1 cellular context compared by ENCODE assay signal in the genomic region with DNA sequence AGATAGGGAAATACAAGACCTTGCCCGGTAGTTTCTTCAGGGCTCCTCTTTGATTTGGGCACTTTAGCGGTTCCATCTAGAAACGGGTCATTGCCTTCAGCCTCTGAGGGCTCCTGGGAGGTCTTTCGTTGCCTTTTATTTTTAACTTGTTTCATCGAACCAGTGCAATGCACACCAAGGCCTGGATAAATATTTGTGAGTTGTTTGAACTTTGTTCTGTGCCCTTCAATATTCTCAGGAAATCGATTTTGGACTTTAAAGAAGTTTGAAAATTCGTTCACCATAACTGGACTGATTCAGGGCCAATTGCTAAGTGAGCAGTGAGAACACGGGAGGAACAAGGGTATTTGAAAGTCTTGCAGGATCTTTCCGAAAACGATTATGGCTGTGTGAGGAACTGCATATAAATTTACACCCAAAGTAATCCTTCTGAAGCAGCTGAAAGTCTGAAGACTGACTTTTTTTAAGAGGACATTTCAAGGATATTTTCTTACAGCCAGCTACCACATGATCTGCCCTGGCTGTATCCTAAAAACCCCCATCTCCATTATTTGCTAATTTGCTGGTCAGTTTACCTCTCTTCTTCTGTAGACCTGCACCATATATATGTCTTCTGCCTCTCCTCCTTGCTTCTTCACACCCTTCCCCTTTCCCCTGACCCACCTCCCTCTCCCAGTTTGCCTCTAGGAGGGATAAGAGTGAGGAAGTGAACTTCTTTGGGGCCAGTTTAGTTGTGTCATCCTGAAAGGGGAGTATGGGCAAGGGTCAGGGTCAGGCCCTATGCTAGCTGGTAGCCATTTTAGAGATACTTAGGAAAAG.
TF ChIP-seq lines count a peak whose summit lies in the region.

No MANE protein-coding gene starts in this region.

TF ChIP-seq in HepG2, 621 proteins besides CTCF, POLR2A, EP300 and RAD21 (continued from another document and continues in another):
- TF ChIP-seq TFDP2 (CRISPR knock-in tag; IDR thresholded peaks at IDR 0.05), result no peak
- TF ChIP-seq, protein P1, sequence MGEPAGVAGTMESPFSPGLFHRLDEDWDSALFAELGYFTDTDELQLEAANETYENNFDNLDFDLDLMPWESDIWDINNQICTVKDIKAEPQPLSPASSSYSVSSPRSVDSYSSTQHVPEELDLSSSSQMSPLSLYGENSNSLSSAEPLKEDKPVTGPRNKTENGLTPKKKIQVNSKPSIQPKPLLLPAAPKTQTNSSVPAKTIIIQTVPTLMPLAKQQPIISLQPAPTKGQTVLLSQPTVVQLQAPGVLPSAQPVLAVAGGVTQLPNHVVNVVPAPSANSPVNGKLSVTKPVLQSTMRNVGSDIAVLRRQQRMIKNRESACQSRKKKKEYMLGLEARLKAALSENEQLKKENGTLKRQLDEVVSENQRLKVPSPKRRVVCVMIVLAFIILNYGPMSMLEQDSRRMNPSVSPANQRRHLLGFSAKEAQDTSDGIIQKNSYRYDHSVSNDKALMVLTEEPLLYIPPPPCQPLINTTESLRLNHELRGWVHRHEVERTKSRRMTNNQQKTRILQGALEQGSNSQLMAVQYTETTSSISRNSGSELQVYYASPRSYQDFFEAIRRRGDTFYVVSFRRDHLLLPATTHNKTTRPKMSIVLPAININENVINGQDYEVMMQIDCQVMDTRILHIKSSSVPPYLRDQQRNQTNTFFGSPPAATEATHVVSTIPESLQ (CRISPR knock-in tag; conservative IDR thresholded peaks at IDR 0.05), result no peak
- no peak for TF ChIP-seq ZMAT5 (CRISPR knock-in tag; IDR thresholded peaks at IDR 0.05; ENCODE audit: borderline replicate concordance, low read depth)
- TF ChIP-seq, protein P2, sequence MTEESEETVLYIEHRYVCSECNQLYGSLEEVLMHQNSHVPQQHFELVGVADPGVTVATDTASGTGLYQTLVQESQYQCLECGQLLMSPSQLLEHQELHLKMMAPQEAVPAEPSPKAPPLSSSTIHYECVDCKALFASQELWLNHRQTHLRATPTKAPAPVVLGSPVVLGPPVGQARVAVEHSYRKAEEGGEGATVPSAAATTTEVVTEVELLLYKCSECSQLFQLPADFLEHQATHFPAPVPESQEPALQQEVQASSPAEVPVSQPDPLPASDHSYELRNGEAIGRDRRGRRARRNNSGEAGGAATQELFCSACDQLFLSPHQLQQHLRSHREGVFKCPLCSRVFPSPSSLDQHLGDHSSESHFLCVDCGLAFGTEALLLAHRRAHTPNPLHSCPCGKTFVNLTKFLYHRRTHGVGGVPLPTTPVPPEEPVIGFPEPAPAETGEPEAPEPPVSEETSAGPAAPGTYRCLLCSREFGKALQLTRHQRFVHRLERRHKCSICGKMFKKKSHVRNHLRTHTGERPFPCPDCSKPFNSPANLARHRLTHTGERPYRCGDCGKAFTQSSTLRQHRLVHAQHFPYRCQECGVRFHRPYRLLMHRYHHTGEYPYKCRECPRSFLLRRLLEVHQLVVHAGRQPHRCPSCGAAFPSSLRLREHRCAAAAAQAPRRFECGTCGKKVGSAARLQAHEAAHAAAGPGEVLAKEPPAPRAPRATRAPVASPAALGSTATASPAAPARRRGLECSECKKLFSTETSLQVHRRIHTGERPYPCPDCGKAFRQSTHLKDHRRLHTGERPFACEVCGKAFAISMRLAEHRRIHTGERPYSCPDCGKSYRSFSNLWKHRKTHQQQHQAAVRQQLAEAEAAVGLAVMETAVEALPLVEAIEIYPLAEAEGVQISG (CRISPR knock-in tag; IDR thresholded peaks at IDR 0.05), result no peak
- TF ChIP-seq RFX5 (IDR thresholded peaks at IDR 0.05; ENCODE audit: low read depth, low read length), result no peak
- peak; percentile 67; the same call in 1 of the 2 replicates for TF ChIP-seq ZSCAN9 (CRISPR knock-in tag; IDR thresholded peaks at IDR 0.05; ENCODE audit: borderline replicate concordance)
- TF ChIP-seq ZNF543 (CRISPR knock-in tag; IDR thresholded peaks at IDR 0.05), result 0 out of 2 replicates have a peak, but pooled peaks have one; percentile 18
- no peak for TF ChIP-seq PHF20 (CRISPR knock-in tag; IDR thresholded peaks at IDR 0.05)
- TF ChIP-seq CC2D1A (CRISPR knock-in tag; IDR thresholded peaks at IDR 0.05), result no peak
- peak; percentile 45 for TF ChIP-seq ZNF18 (CRISPR knock-in tag; IDR thresholded peaks at IDR 0.05; ENCODE audit: insufficient replicate concordance)
- TF ChIP-seq ZNF619 (CRISPR knock-in tag; IDR thresholded peaks at IDR 0.05), result no peak
- TF ChIP-seq ZNF644 (CRISPR knock-in tag; IDR thresholded peaks at IDR 0.05; ENCODE audit: low read depth), result no peak; the same call in 1 of the 2 replicates
- TF ChIP-seq RELA (CRISPR knock-in tag; IDR thresholded peaks at IDR 0.05), result no peak
- no peak for TF ChIP-seq JDP2 (CRISPR knock-in tag; IDR thresholded peaks at IDR 0.05; ENCODE audit: borderline replicate concordance)
- no peak for TF ChIP-seq KLF13 (CRISPR knock-in tag; IDR thresholded peaks at IDR 0.05)
- no peak; the same call in 1 of the 2 replicates for TF ChIP-seq ZSCAN29 (CRISPR knock-in tag; conservative IDR thresholded peaks at IDR 0.05)
- TF ChIP-seq POLR2AphosphoS5 (IDR thresholded peaks at IDR 0.05; ENCODE audit: low read depth, low read length), result no peak
- peak; percentile 21; the same call in 1 of the 2 replicates for TF ChIP-seq KMT2A (CRISPR knock-in tag; IDR thresholded peaks at IDR 0.05)
- no peak for TF ChIP-seq KDM1A (CRISPR knock-in tag; IDR thresholded peaks at IDR 0.05)
- TF ChIP-seq, protein P3, sequence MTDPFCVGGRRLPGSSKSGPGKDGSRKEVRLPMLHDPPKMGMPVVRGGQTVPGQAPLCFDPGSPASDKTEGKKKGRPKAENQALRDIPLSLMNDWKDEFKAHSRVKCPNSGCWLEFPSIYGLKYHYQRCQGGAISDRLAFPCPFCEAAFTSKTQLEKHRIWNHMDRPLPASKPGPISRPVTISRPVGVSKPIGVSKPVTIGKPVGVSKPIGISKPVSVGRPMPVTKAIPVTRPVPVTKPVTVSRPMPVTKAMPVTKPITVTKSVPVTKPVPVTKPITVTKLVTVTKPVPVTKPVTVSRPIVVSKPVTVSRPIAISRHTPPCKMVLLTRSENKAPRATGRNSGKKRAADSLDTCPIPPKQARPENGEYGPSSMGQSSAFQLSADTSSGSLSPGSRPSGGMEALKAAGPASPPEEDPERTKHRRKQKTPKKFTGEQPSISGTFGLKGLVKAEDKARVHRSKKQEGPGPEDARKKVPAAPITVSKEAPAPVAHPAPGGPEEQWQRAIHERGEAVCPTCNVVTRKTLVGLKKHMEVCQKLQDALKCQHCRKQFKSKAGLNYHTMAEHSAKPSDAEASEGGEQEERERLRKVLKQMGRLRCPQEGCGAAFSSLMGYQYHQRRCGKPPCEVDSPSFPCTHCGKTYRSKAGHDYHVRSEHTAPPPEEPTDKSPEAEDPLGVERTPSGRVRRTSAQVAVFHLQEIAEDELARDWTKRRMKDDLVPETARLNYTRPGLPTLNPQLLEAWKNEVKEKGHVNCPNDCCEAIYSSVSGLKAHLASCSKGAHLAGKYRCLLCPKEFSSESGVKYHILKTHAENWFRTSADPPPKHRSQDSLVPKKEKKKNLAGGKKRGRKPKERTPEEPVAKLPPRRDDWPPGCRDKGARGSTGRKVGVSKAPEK (CRISPR knock-in tag; IDR thresholded peaks at IDR 0.05; ENCODE audit: borderline replicate concordance), result 0 out of 2 replicates have a peak, but pooled peaks have one; percentile 28
- peak; percentile 51; the same call in 1 of the 2 replicates for TF ChIP-seq MEF2D (CRISPR knock-in tag; IDR thresholded peaks at IDR 0.05)
- TF ChIP-seq, protein P4, sequence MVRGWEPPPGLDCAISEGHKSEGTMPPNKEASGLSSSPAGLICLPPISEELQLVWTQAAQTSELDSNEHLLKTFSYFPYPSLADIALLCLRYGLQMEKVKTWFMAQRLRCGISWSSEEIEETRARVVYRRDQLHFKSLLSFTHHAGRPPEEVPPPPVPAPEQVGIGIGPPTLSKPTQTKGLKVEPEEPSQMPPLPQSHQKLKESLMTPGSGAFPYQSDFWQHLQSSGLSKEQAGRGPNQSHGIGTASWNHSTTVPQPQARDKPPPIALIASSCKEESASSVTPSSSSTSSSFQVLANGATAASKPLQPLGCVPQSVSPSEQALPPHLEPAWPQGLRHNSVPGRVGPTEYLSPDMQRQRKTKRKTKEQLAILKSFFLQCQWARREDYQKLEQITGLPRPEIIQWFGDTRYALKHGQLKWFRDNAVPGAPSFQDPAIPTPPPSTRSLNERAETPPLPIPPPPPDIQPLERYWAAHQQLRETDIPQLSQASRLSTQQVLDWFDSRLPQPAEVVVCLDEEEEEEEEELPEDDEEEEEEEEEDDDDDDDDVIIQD (CRISPR knock-in tag; IDR thresholded peaks at IDR 0.05; ENCODE audit: low read depth), result peak; percentile 42; the same call in 1 of the 2 replicates
- TF ChIP-seq HCFC1 (IDR thresholded peaks at IDR 0.05; ENCODE audit: low read depth, low read length), result no peak
- TF ChIP-seq, protein P5, sequence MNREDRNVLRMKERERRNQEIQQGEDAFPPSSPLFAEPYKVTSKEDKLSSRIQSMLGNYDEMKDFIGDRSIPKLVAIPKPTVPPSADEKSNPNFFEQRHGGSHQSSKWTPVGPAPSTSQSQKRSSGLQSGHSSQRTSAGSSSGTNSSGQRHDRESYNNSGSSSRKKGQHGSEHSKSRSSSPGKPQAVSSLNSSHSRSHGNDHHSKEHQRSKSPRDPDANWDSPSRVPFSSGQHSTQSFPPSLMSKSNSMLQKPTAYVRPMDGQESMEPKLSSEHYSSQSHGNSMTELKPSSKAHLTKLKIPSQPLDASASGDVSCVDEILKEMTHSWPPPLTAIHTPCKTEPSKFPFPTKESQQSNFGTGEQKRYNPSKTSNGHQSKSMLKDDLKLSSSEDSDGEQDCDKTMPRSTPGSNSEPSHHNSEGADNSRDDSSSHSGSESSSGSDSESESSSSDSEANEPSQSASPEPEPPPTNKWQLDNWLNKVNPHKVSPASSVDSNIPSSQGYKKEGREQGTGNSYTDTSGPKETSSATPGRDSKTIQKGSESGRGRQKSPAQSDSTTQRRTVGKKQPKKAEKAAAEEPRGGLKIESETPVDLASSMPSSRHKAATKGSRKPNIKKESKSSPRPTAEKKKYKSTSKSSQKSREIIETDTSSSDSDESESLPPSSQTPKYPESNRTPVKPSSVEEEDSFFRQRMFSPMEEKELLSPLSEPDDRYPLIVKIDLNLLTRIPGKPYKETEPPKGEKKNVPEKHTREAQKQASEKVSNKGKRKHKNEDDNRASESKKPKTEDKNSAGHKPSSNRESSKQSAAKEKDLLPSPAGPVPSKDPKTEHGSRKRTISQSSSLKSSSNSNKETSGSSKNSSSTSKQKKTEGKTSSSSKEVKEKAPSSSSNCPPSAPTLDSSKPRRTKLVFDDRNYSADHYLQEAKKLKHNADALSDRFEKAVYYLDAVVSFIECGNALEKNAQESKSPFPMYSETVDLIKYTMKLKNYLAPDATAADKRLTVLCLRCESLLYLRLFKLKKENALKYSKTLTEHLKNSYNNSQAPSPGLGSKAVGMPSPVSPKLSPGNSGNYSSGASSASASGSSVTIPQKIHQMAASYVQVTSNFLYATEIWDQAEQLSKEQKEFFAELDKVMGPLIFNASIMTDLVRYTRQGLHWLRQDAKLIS (CRISPR knock-in tag; IDR thresholded peaks at IDR 0.05), result no peak
- peak; percentile 51; the same call in 1 of the 2 replicates for TF ChIP-seq THRA (CRISPR knock-in tag; IDR thresholded peaks at IDR 0.05; ENCODE audit: borderline replicate concordance)
- peak; percentile 48; the same call in 1 of the 2 replicates for TF ChIP-seq POGZ (CRISPR knock-in tag; IDR thresholded peaks at IDR 0.05)
- TF ChIP-seq, protein P6, sequence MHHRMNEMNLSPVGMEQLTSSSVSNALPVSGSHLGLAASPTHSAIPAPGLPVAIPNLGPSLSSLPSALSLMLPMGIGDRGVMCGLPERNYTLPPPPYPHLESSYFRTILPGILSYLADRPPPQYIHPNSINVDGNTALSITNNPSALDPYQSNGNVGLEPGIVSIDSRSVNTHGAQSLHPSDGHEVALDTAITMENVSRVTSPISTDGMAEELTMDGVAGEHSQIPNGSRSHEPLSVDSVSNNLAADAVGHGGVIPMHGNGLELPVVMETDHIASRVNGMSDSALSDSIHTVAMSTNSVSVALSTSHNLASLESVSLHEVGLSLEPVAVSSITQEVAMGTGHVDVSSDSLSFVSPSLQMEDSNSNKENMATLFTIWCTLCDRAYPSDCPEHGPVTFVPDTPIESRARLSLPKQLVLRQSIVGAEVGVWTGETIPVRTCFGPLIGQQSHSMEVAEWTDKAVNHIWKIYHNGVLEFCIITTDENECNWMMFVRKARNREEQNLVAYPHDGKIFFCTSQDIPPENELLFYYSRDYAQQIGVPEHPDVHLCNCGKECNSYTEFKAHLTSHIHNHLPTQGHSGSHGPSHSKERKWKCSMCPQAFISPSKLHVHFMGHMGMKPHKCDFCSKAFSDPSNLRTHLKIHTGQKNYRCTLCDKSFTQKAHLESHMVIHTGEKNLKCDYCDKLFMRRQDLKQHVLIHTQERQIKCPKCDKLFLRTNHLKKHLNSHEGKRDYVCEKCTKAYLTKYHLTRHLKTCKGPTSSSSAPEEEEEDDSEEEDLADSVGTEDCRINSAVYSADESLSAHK (CRISPR knock-in tag; IDR thresholded peaks at IDR 0.05; ENCODE audit: borderline replicate concordance), result no peak
- peak; percentile 91 for TF ChIP-seq KAT2B (IDR thresholded peaks at IDR 0.05; ENCODE audit: borderline replicate concordance, low read depth, low read length)
- no peak for TF ChIP-seq ZNF207 (IDR thresholded peaks at IDR 0.05; ENCODE audit: borderline replicate concordance)
- peak; percentile 86 for TF ChIP-seq NCOA2 (CRISPR knock-in tag; IDR thresholded peaks at IDR 0.05)
